Comparison of ENCODE assay signal across 17 cellular contexts in genomic region chr1:25168193-25169071, GRCh38.
DNase-seq lines count a peak whose midpoint lies in the region; ATAC-seq, FAIRE-seq and TF ChIP-seq lines count a peak whose summit lies in the region.
"Had no signal": no experiment of that assay in that cellular context is flagged by ENCODE, and none has a peak within 500 bp of the region (broad histone marks: within the 10 kb centered on the region; RNA-seq: fewer than 3 reads in every experiment).

No MANE protein-coding gene starts in this region.

- DNase-seq in Calu3 (no peak), SK-N-MC (ENCODE audit: low read depth, low spot score) (no peak), kidney (no peak), pancreas (peak in 2 of 6 donors; percentile 9 to 11), NCI-H2107 (lab: John Stamatoyannopoulos, UW) (no peak), mesenteric fat pad (ENCODE audit: low spot score) (no peak), NCI-H1930 (lab: John Stamatoyannopoulos, UW) (no peak), NCI-H2171 treated with DMSO at 0.1 percent for 48 hours (lab: John Stamatoyannopoulos, UW) (no peak)
- DNase-seq: activated T-cell treated with anti-CD3 and anti-CD28 coated beads, Interleukin-2, amount 50 U/mL, for 1 hour; CD4-positive, alpha-beta memory T cell; effector CD8-positive, alpha-beta T cell; NCI-H1436 treated with DMSO at 0.1 percent for 48 hours; NCI-H446 treated with DMSO at 0.1 percent for 48 hours; stimulated activated naive CD4-positive, alpha-beta T cell treated with Interleukin-2 at 50 U/mL for 16 hours had no signal

- H3K4me1 ChIP-seq in kidney (ENCODE audit: control insufficient read depth in 1 of 2, insufficient read depth in 1 of 2, low read depth in 1 of 2, low read length in 2 of 2) = peaks cover 5 to 7% of the 10 kb centered on the region in 2 donors
- peaks cover 13 to 17% (median 17%) of the 10 kb centered on the region in 3 donors for H3K4me1 ChIP-seq in pancreas
- H3K4me1 ChIP-seq: prostate gland had no signal

- peaks cover 18% of the 10 kb centered on the region for H3K4me1 Mint-ChIP-seq in Calu3 (ENCODE audit: low read depth, unreplicated experiment)

- H3K9me3 Mint-ChIP-seq in Calu3 (ENCODE audit: low read depth, unreplicated experiment) = no peaks in the 10 kb centered on the region

- no peaks in the 10 kb centered on the region for H3K27me3 Mint-ChIP-seq in Calu3 (ENCODE audit: unreplicated experiment)
- H3K27me3 Mint-ChIP-seq: activated naive CD8-positive, alpha-beta T cell; CD4-positive, alpha-beta memory T cell had no signal

- H3K4me3 ChIP-seq in SK-N-MC (no peak overlapping the region), kidney (ENCODE audit: low read length in 2 of 2) (peak overlapping the region in 1 of 2 donors; percentile 11), pancreas (no peak overlapping the region)
- H3K4me3 ChIP-seq: prostate gland had no signal

- FAIRE-seq in kidney (lab: Jason Lieb, UNC) = no peak
- FAIRE-seq in pancreas (lab: Jason Lieb, UNC) = no peak
- FAIRE-seq: urothelium cell line had no signal

- CTCF ChIA-PET in Calu3 (lab: Charles Lee) = no interaction called here

- no peak overlapping the region for H3K4me3 Mint-ChIP-seq in Calu3 (ENCODE audit: low read depth, unreplicated experiment)
- H3K4me3 Mint-ChIP-seq: activated naive CD8-positive, alpha-beta T cell; CD4-positive, alpha-beta memory T cell had no signal

- H3K9me3 ChIP-seq in SK-N-MC (ENCODE audit: low read depth, low read length) = peaks cover 10% of the 10 kb centered on the region; the same call in 1 of the 2 replicates
- H3K9me3 ChIP-seq in kidney (ENCODE audit: control insufficient read depth in 1 of 2, low read length in 2 of 2) = no peaks in the 10 kb centered on the region
- no peaks in the 10 kb centered on the region for H3K9me3 ChIP-seq in pancreas
- H3K9me3 ChIP-seq: prostate gland had no signal

- peaks cover 8% of the 10 kb centered on the region; the same call in 1 of the 2 replicates for H3K36me3 ChIP-seq in SK-N-MC (ENCODE audit: insufficient read depth, low read length)
- H3K36me3 ChIP-seq in kidney (ENCODE audit: control insufficient read depth in 1 of 2, insufficient read depth in 2 of 2, low read length in 2 of 2) = no peaks in the 10 kb centered on the region
- no peaks in the 10 kb centered on the region for H3K36me3 ChIP-seq in pancreas
- H3K36me3 ChIP-seq: prostate gland had no signal

- TF ChIP-seq CTCF in Calu3 (IDR thresholded peaks at IDR 0.05; ENCODE audit: unreplicated experiment) (no peak), kidney (IDR thresholded peaks at IDR 0.05; ENCODE audit: borderline replicate concordance, extremely low read depth, insufficient read depth) (no peak), pancreas (IDR thresholded peaks at IDR 0.05) (peak in 1 of 4 donors; percentile 11)

- peak overlapping the region; percentile 42 for H3K27ac Mint-ChIP-seq in Calu3 (ENCODE audit: unreplicated experiment)
- H3K27ac Mint-ChIP-seq: activated naive CD8-positive, alpha-beta T cell; CD4-positive, alpha-beta memory T cell had no signal

- H3K27me3 ChIP-seq in pancreas = no peaks in the 10 kb centered on the region

- BruUV-seq in Calu3 (replicated peaks; lab: Mats Ljungman, UMichigan) = no TSS peak

- peak overlapping the region; percentile 58 for H3K9ac ChIP-seq in SK-N-MC (ENCODE audit: insufficient read length)
- peak overlapping the region in 1 of 2 donors; percentile 22 for H3K9ac ChIP-seq in kidney (ENCODE audit: low read length in 2 of 2)

- intact Hi-C loops in Calu3 (cut with micrococcal nuclease; ENCODE audit: unreplicated experiment) = no loop called here
- intact Hi-C loops in kidney (cut with DNase I) = no loop called here
- intact Hi-C loops in pancreas (cut with DNase I) = no loop called here

- H3K27ac ChIP-seq in SK-N-MC (peak overlapping the region; percentile 99), kidney (ENCODE audit: low read depth in 2 of 2, low read length in 2 of 2) (peak overlapping the region; percentile 38 to 84), pancreas (peak overlapping the region in 2 of 4 donors; percentile 32 to 55)
- H3K27ac ChIP-seq: prostate gland had no signal

- no peaks in the 10 kb centered on the region for H3K36me3 Mint-ChIP-seq in Calu3 (ENCODE audit: insufficient read depth, unreplicated experiment)
- H3K36me3 Mint-ChIP-seq: activated naive CD8-positive, alpha-beta T cell; CD4-positive, alpha-beta memory T cell had no signal

- ATAC-seq in pancreas = peak; percentile 80 to 95 (median 94)

- 42 to 44% methylated on average over 11 of the region's 11 CpGs for WGBS in pancreas, 2 donors
